22 cellular contexts compared by ENCODE assay signal in the genomic region with DNA sequence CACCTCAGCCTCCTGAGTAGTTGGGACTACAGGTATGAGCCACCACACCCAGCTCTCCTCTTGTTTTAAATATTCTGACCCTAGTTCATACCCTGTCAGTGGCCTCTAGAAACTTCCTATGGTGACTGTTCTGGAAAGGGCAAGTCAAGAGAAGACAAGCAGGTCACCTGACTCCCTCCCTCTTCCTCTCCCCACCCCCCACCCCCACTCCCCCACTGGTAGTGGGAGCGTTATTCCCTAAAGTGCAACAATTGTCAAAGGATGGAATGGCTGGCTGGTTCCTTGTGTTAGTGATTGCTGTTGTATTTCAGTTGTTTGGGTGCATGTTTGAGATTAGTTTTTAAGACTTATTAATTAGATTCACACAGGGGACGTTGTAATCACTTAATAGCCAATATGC.
"Had no signal": no experiment of that assay in that cellular context is flagged by ENCODE, and none has a peak within 500 bp of the region (broad histone marks: within the 10 kb centered on the region; RNA-seq: fewer than 3 reads in every experiment).

No MANE protein-coding gene starts in this region.

- H3K9ac ChIP-seq: neural progenitor cell, parathyroid adenoma had no signal

- H3K27ac ChIP-seq: epithelial cell of prostate, gastrocnemius medialis, left lung, lower lobe of right lung, neural progenitor cell, parathyroid adenoma, psoas muscle, sigmoid colon, skin epidermis had no signal

- H2AFZ ChIP-seq: neural progenitor cell, parathyroid adenoma had no signal

- H3K27ac Mint-ChIP-seq: effector memory CD8-positive, alpha-beta T cell; memory B cell; natural killer cell; neural progenitor cell; stimulated activated naive B cell treated with anti-CD40 and anti-IgM and Interleukin-4, amounts not matched to agents 10 μg/mL and 1 μg/mL and 100 μg/mL, for 72 hours had no signal

- H3K27me3 Mint-ChIP-seq: memory B cell; stimulated activated naive CD8-positive, alpha-beta T cell treated with anti-CD3 and anti-CD28 coated beads, Interleukin-15, amount 100 ng/mL, for 72 hours had no signal

- H3K4me1 ChIP-seq: psoas muscle had no signal

- H3K4me3 ChIP-seq: esophagus muscularis mucosa, gastrocnemius medialis, left lung, lower lobe of right lung, neural progenitor cell, psoas muscle, sigmoid colon, skin epidermis had no signal

- H3K79me2 ChIP-seq: parathyroid adenoma had no signal

- H3K9me3 Mint-ChIP-seq: effector memory CD8-positive, alpha-beta T cell; immature natural killer cell; natural killer cell had no signal

- H3K36me3 Mint-ChIP-seq: immature natural killer cell, natural killer cell had no signal

- H3K36me3 ChIP-seq: esophagus muscularis mucosa, gastrocnemius medialis, left lung, lower lobe of right lung, neural progenitor cell, sigmoid colon had no signal

- H3K27me3 ChIP-seq: esophagus muscularis mucosa, gastrocnemius medialis, left lung, neural progenitor cell, sigmoid colon had no signal

- H3K4me3 Mint-ChIP-seq: effector memory CD8-positive, alpha-beta T cell; immature natural killer cell; memory B cell; mesothelial cell of epicardium; natural killer cell; neural progenitor cell; stimulated activated naive B cell treated with anti-CD40 and anti-IgM and Interleukin-4, amounts not matched to agents 10 μg/mL and 1 μg/mL and 100 μg/mL, for 72 hours; stimulated activated naive CD8-positive, alpha-beta T cell treated with anti-CD3 and anti-CD28 coated beads, Interleukin-15, amount 100 ng/mL, for 72 hours had no signal

- DNase-seq: effector memory CD8-positive, alpha-beta T cell; gastrocnemius medialis; immature natural killer cell; left lung; lower lobe of right lung; natural killer cell; nucleus accumbens; psoas muscle; retina; sigmoid colon; stimulated activated CD4-positive, alpha-beta T cell treated with anti-CD3 and anti-CD28 coated beads, Interleukin-2, amount 100 ng/mL, for 24 hours; stimulated activated CD4-positive, alpha-beta T cell treated with anti-CD3 and anti-CD28 coated beads, Interleukin-4, amount 100 ng/mL, for 4 hours; stimulated activated naive B cell treated with anti-CD40 and anti-IgM and Interleukin-4, amounts not matched to agents 10 μg/mL and 1 μg/mL and 100 μg/mL, for 72 hours; stimulated activated naive CD8-positive, alpha-beta T cell treated with anti-CD3 and anti-CD28 coated beads, Interleukin-15, amount 100 ng/mL, for 72 hours; trophoblast cell had no signal

- H3K9me3 ChIP-seq: esophagus muscularis mucosa, gastrocnemius medialis, left lung, lower lobe of right lung, psoas muscle, sigmoid colon had no signal

- H3K4me2 ChIP-seq: neural progenitor cell had no signal

- ATAC-seq: effector memory CD8-positive, alpha-beta T cell; gastrocnemius medialis; left lung; lower lobe of right lung; psoas muscle; stimulated activated naive B cell treated with anti-CD40 and anti-IgM and Interleukin-4, amounts not matched to agents 10 μg/mL and 1 μg/mL and 100 μg/mL, for 72 hours; stimulated activated naive CD8-positive, alpha-beta T cell treated with anti-CD3 and anti-CD28 coated beads, Interleukin-15, amount 100 ng/mL, for 72 hours had no signal
